Comparison of ENCODE assay signal across 8 cellular contexts in genomic region chr12:116612436-116612835, GRCh38. TPM values are rescaled to one million over a fixed set of nuclear protein-coding genes. Genes with fewer than 3 reads are reported as not detected.
"Had no signal": no experiment of that assay in that cellular context is flagged by ENCODE, and none has a peak within 500 bp of the region (broad histone marks: within the 10 kb centered on the region; RNA-seq: fewer than 3 reads in every experiment).

No MANE protein-coding gene starts in this region.

- H2AFZ ChIP-seq: GM23338 had no signal

- H3K4me2 ChIP-seq: GM23338 had no signal

- FAIRE-seq: H1, H54, HTR-8/SVneo, K562 had no signal

- DNase-seq: H9, HCEC 1CT had no signal

- H3K4me3 ChIP-seq: GM23338, K562 had no signal

- ATAC-seq: GM23338, K562 had no signal

RNA-seq across cellular contexts. Expression of gene MAP1LC3B2, which starts 53.3 kb away (rescaled TPM):
- total RNA-seq: HT-29 had no signal
